Comparison of ENCODE assay signal across 1 cellular context in the genomic region with DNA sequence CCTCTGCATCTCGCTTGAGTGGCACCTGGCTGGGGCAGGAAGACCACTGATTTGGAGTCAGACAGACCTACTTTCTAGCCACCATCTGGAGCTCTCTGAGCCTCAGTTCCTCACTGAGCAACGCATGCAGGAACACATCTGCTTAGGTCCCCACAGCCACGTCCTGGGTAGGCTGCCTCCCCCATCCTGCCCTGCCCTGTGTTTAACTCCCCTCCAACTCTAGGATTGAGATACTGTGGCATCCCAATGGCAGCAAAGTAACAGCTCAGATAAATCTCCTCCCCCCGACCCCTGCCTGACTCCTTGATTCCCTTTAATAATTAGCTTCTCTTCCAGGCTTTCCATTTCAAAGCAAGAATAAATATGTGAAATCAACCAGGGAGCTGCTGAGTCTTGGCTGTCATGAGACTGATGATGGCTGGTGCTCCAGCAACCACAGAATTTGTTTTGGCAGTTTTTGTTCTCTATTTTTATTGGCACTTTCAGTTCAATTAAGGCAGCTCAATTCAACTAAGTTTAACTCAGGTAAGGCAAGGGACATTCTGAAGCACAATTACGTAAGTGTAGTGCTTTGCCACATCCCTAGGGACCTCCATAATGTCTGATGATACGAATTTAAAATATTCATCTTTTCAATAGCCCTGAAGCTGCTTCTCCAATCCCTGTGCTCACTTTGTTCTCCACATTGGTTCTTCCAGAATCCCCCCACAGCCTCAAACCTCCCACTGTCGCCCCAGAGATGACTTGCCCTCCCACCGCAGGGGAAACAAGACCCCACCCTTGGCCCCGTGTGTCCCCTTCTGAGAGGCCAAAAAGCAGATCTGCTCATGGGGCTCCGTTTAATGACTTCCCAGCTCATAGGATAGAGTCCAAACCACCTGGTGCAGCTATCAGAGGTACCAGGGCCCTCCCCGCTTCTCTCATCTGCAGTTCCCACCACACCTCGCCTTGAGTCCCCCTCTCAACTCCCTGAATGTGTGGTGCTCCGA.
TF ChIP-seq lines count a peak whose summit lies in the region.

No MANE protein-coding gene starts in this region.

TF ChIP-seq in GM12878, 131 proteins besides CTCF, POLR2A, EP300 and RAD21 (continued from another document):
- no peak for TF ChIP-seq REST (IDR thresholded peaks at IDR 0.05; ENCODE audit: low read depth, low read length)
- no peak for TF ChIP-seq POLR2AphosphoS2 (IDR thresholded peaks at IDR 0.05; ENCODE audit: low read depth, low read length)
- peak; percentile 39; the same call in 1 of the 2 replicates for TF ChIP-seq CREB1 (IDR thresholded peaks at IDR 0.05; ENCODE audit: low read depth)
- TF ChIP-seq HSF1 (IDR thresholded peaks at IDR 0.05; ENCODE audit: low read depth, low read length), result no peak
- TF ChIP-seq MTA2 (IDR thresholded peaks at IDR 0.05; ENCODE audit: low read depth), result peak; percentile 98
- peak; percentile 48 to 84 for TF ChIP-seq BHLHE40 (IDR thresholded peaks at IDR 0.05; ENCODE audit: borderline replicate concordance in 1 of 2, low read depth in 2 of 2, low read length in 1 of 2)
- TF ChIP-seq CBX3 (IDR thresholded peaks at IDR 0.05; ENCODE audit: borderline replicate concordance, low read depth), result no peak
- TF ChIP-seq NKRF (conservative IDR thresholded peaks at IDR 0.05), result no peak
- 0 out of 2 replicates have a peak, but pooled peaks have one; percentile 25 for TF ChIP-seq TAF1 (IDR thresholded peaks at IDR 0.05; ENCODE audit: borderline replicate concordance, low read depth, low read length)
- TF ChIP-seq, protein P1, sequence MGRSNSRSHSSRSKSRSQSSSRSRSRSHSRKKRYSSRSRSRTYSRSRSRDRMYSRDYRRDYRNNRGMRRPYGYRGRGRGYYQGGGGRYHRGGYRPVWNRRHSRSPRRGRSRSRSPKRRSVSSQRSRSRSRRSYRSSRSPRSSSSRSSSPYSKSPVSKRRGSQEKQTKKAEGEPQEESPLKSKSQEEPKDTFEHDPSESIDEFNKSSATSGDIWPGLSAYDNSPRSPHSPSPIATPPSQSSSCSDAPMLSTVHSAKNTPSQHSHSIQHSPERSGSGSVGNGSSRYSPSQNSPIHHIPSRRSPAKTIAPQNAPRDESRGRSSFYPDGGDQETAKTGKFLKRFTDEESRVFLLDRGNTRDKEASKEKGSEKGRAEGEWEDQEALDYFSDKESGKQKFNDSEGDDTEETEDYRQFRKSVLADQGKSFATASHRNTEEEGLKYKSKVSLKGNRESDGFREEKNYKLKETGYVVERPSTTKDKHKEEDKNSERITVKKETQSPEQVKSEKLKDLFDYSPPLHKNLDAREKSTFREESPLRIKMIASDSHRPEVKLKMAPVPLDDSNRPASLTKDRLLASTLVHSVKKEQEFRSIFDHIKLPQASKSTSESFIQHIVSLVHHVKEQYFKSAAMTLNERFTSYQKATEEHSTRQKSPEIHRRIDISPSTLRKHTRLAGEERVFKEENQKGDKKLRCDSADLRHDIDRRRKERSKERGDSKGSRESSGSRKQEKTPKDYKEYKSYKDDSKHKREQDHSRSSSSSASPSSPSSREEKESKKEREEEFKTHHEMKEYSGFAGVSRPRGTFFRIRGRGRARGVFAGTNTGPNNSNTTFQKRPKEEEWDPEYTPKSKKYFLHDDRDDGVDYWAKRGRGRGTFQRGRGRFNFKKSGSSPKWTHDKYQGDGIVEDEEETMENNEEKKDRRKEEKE (IDR thresholded peaks at IDR 0.05), result no peak
- TF ChIP-seq MEF2B (IDR thresholded peaks at IDR 0.05; ENCODE audit: partially characterized antibody, poor library complexity, severe bottlenecking), result peak; percentile 97
- peak; percentile 63; the same call in 1 of the 2 replicates for TF ChIP-seq NBN (IDR thresholded peaks at IDR 0.05)
- TF ChIP-seq GABPA (IDR thresholded peaks at IDR 0.05; ENCODE audit: low read depth), result no peak
- TF ChIP-seq, protein P2, sequence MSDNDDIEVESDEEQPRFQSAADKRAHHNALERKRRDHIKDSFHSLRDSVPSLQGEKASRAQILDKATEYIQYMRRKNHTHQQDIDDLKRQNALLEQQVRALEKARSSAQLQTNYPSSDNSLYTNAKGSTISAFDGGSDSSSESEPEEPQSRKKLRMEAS (IDR thresholded peaks at IDR 0.05; ENCODE audit: low read depth, low read length), result no peak
- TF ChIP-seq, protein P3, sequence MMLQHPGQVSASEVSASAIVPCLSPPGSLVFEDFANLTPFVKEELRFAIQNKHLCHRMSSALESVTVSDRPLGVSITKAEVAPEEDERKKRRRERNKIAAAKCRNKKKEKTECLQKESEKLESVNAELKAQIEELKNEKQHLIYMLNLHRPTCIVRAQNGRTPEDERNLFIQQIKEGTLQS (IDR thresholded peaks at IDR 0.05; ENCODE audit: borderline replicate concordance, extremely low read depth, low read depth, low read length), result no peak
- no peak for TF ChIP-seq FOS (IDR thresholded peaks at IDR 0.05; ENCODE audit: borderline replicate concordance, extremely low read depth, insufficient read length)
- no peak for TF ChIP-seq RELA (IDR thresholded peaks at IDR 0.05; ENCODE audit: borderline replicate concordance, partially characterized antibody)
- TF ChIP-seq HDAC6 (IDR thresholded peaks at IDR 0.05; ENCODE audit: unreplicated experiment), result no peak
- no peak for TF ChIP-seq SRF (IDR thresholded peaks at IDR 0.05; ENCODE audit: low read depth in 2 of 2, low read length in 2 of 2)
- no peak; the same call in 1 of the 2 replicates for TF ChIP-seq CHD2 (IDR thresholded peaks at IDR 0.05; ENCODE audit: borderline replicate concordance, low read depth, low read length)
- no peak for TF ChIP-seq CBX5 (IDR thresholded peaks at IDR 0.05; ENCODE audit: low read depth)
- peak; percentile 50 for TF ChIP-seq EED (IDR thresholded peaks at IDR 0.05; ENCODE audit: low read depth)
- TF ChIP-seq BACH1 (IDR thresholded peaks at IDR 0.05; ENCODE audit: borderline replicate concordance), result 0 out of 2 replicates have a peak, but pooled peaks have one; percentile 40
- no peak for TF ChIP-seq KDM1A (IDR thresholded peaks at IDR 0.05; ENCODE audit: borderline replicate concordance)
- no peak for TF ChIP-seq NRF1 (conservative IDR thresholded peaks at IDR 0.05; ENCODE audit: low read depth, low read length)
- no peak for TF ChIP-seq NR2C1 (IDR thresholded peaks at IDR 0.05)
- peak; percentile 83 for TF ChIP-seq NR2F1 (conservative IDR thresholded peaks at IDR 0.05)
TF ChIP-seq in GM12878: peak in this region for 48.
